In genomic region chr15:40044717-40045571, GRCh38 we compare ENCODE assay signal across 1 cellular context.
A peak's percentile ranks its signal among the peaks of the same experiment; 100 is the strongest.
TF ChIP-seq lines count a peak whose summit lies in the region.

No MANE protein-coding gene starts in this region.

TF ChIP-seq in K562, 482 proteins besides CTCF, POLR2A, EP300 and RAD21 (continued from another document and continues in another):
- no peak for TF ChIP-seq GMEB1 (CRISPR knock-in tag; IDR thresholded peaks at IDR 0.05)
- no peak for TF ChIP-seq ZNF639 (CRISPR knock-in tag; conservative IDR thresholded peaks at IDR 0.05 in 1 of 2, IDR thresholded peaks at IDR 0.05 in 1 of 2)
- TF ChIP-seq KAT2B (IDR thresholded peaks at IDR 0.05; ENCODE audit: low read depth, low read length): no peak
- no peak for TF ChIP-seq RERE (CRISPR knock-in tag; IDR thresholded peaks at IDR 0.05; ENCODE audit: borderline replicate concordance)
- no peak for TF ChIP-seq PYGO2 (tag; IDR thresholded peaks at IDR 0.05)
- no peak for TF ChIP-seq PTBP1 (IDR thresholded peaks at IDR 0.05; ENCODE audit: low read depth, low read length)
- no peak for TF ChIP-seq COPS2 (conservative IDR thresholded peaks at IDR 0.05)
- TF ChIP-seq GTF2A2 (tag; IDR thresholded peaks at IDR 0.05): no peak
- TF ChIP-seq ZNF445 (CRISPR knock-in tag; IDR thresholded peaks at IDR 0.05; ENCODE audit: low read depth): no peak
- TF ChIP-seq ZBTB5 (IDR thresholded peaks at IDR 0.05): no peak
- no peak for TF ChIP-seq HSF4 (CRISPR knock-in tag; IDR thresholded peaks at IDR 0.05; ENCODE audit: borderline replicate concordance)
- TF ChIP-seq ZFP36 (IDR thresholded peaks at IDR 0.05; ENCODE audit: low read depth, low read length, partially characterized antibody): no peak
- TF ChIP-seq KLF6 (CRISPR knock-in tag; IDR thresholded peaks at IDR 0.05; ENCODE audit: borderline replicate concordance): peak; percentile 49; the same call in 1 of the 2 replicates
- no peak for TF ChIP-seq FOXO4 (CRISPR knock-in tag; IDR thresholded peaks at IDR 0.05)
- TF ChIP-seq FOXP1 (CRISPR knock-in tag; IDR thresholded peaks at IDR 0.05): no peak
- no peak for TF ChIP-seq ZNF24 (IDR thresholded peaks at IDR 0.05)
- TF ChIP-seq CCAR2 (IDR thresholded peaks at IDR 0.05; ENCODE audit: low read depth, low read length): no peak
- no peak for TF ChIP-seq ZBTB11 (CRISPR knock-in tag; IDR thresholded peaks at IDR 0.05)
- TF ChIP-seq SREBF2 (CRISPR knock-in tag; IDR thresholded peaks at IDR 0.05): no peak
- no peak for TF ChIP-seq RBM22 (IDR thresholded peaks at IDR 0.05; ENCODE audit: low read depth, low read length, poor library complexity, severe bottlenecking)
- no peak for TF ChIP-seq MED1 (CRISPR knock-in tag; IDR thresholded peaks at IDR 0.05; ENCODE audit: borderline replicate concordance)
- peak; percentile 66; the same call in 1 of the 2 replicates for TF ChIP-seq JUND (IDR thresholded peaks at IDR 0.05; ENCODE audit: borderline replicate concordance, low read depth, low read length)
- TF ChIP-seq JUND (tag; IDR thresholded peaks at IDR 0.05; ENCODE audit: borderline replicate concordance, low read depth, low read length): no peak; the same call in 2 of the 3 replicates
- no peak for TF ChIP-seq ZNF586 (CRISPR knock-in tag; conservative IDR thresholded peaks at IDR 0.05)
- TF ChIP-seq L3MBTL2 (IDR thresholded peaks at IDR 0.05): peak; percentile 71; the same call in 1 of the 2 replicates
- no peak for TF ChIP-seq ZNF311 (CRISPR knock-in tag; IDR thresholded peaks at IDR 0.05)
- TF ChIP-seq ZNF77 (CRISPR knock-in tag; IDR thresholded peaks at IDR 0.05): no peak
- TF ChIP-seq FOXP4 (CRISPR knock-in tag; IDR thresholded peaks at IDR 0.05; ENCODE audit: borderline replicate concordance): no peak
- TF ChIP-seq HOMEZ (CRISPR knock-in tag; IDR thresholded peaks at IDR 0.05): no peak
- TF ChIP-seq DLX4 (CRISPR knock-in tag; IDR thresholded peaks at IDR 0.05): no peak
- TF ChIP-seq NCOA4 (IDR thresholded peaks at IDR 0.05; ENCODE audit: partially characterized antibody): no peak
- TF ChIP-seq E2F6 (IDR thresholded peaks at IDR 0.05; ENCODE audit: borderline replicate concordance in 1 of 2, extremely low read depth in 1 of 2, insufficient read depth in 1 of 2, insufficient read length in 1 of 2, low read depth in 1 of 2, low read length in 1 of 2, poor library complexity in 1 of 2, severe bottlenecking in 1 of 2): peak; percentile 24 to 45
- TF ChIP-seq ZNF165 (CRISPR knock-in tag; IDR thresholded peaks at IDR 0.05; ENCODE audit: borderline replicate concordance): no peak
- no peak for TF ChIP-seq CCNT2 (IDR thresholded peaks at IDR 0.05; ENCODE audit: borderline replicate concordance, extremely low read depth, insufficient read length, low read depth, low read length)
- no peak for TF ChIP-seq SNRNP70 (optimal IDR thresholded peaks at IDR 0.05; ENCODE audit: low read depth, low read length)
- TF ChIP-seq CHCHD3 (CRISPR knock-in tag; IDR thresholded peaks at IDR 0.05): no peak
- no peak for TF ChIP-seq PURB (CRISPR knock-in tag; IDR thresholded peaks at IDR 0.05; ENCODE audit: low read depth)
